32 cellular contexts compared by ENCODE assay signal in genomic region chr2:123546348-123546747, GRCh38.
"Had no signal": no experiment of that assay in that cellular context is flagged by ENCODE, and none has a peak within 500 bp of the region (broad histone marks: within the 10 kb centered on the region; RNA-seq: fewer than 3 reads in every experiment).

No MANE protein-coding gene starts in this region.

- H3K4me2 ChIP-seq: hepatocyte had no signal

- H3K27ac Mint-ChIP-seq: activated B cell treated with CpG ODN at 0.5 μM for 24 hours; activated CD8-positive, alpha-beta T cell treated with anti-CD3 and anti-CD28 coated beads for 36 hours; activated naive CD8-positive, alpha-beta T cell; activated T-helper 17 cell treated with anti-CD3 and anti-CD28 coated beads, Interleukin-2, amount 50 U/mL, for 72 hours; endodermal cell; T-helper 2 cell treated with Interferon-gamma antibody and Interleukin-4, amounts not matched to agents 5 μg/mL and 100 μg/mL, for 36 hours had no signal

- H3K4me1 Mint-ChIP-seq: activated B cell treated with CpG ODN at 0.5 μM for 24 hours; activated T-helper 17 cell treated with anti-CD3 and anti-CD28 coated beads, Interleukin-2, amount 50 U/mL, for 72 hours; endodermal cell had no signal

- H3K4me1 ChIP-seq: body of pancreas, colonic mucosa, esophagus muscularis mucosa, gastroesophageal sphincter, heart right ventricle had no signal

- ATAC-seq: activated CD4-positive, CD25-positive, alpha-beta regulatory T cell treated with anti-CD3 and anti-CD28 coated beads, Interleukin-2, amount 50 U/mL, for 24 hours; activated CD8-positive, alpha-beta T cell treated with anti-CD3 and anti-CD28 coated beads for 36 hours; activated T-cell treated with anti-CD3 and anti-CD28 coated beads, Interleukin-2, amount 50 U/mL, for 4 hours; activated T-helper 17 cell treated with anti-CD3 and anti-CD28 coated beads, Interleukin-2, amount 50 U/mL, for 72 hours; body of pancreas; gastroesophageal sphincter; heart right ventricle had no signal

- H3K27me3 ChIP-seq: body of pancreas, cardiac muscle cell, colonic mucosa, esophagus muscularis mucosa, gastroesophageal sphincter, heart right ventricle, hepatocyte had no signal

- H3K36me3 Mint-ChIP-seq: activated naive CD8-positive, alpha-beta T cell had no signal

- H3K4me3 Mint-ChIP-seq: activated B cell treated with CpG ODN at 0.5 μM for 24 hours; activated CD8-positive, alpha-beta T cell treated with anti-CD3 and anti-CD28 coated beads for 36 hours; activated naive CD8-positive, alpha-beta T cell; activated T-cell treated with anti-CD3 and anti-CD28 coated beads, Interleukin-2, amount 50 U/mL, for 4 hours; activated T-helper 17 cell treated with anti-CD3 and anti-CD28 coated beads, Interleukin-2, amount 50 U/mL, for 72 hours; endodermal cell; T-helper 2 cell treated with Interferon-gamma antibody and Interleukin-4, amounts not matched to agents 5 μg/mL and 100 μg/mL, for 36 hours had no signal

- H3K27ac ChIP-seq: body of pancreas, cardiac muscle cell, colonic mucosa, esophagus muscularis mucosa, gastroesophageal sphincter, heart right ventricle, hepatocyte, WERI-Rb-1 had no signal

- H3K9me3 ChIP-seq: colonic mucosa, esophagus muscularis mucosa had no signal

- H3K27me3 Mint-ChIP-seq: activated B cell treated with CpG ODN at 0.5 μM for 24 hours; activated CD8-positive, alpha-beta T cell treated with anti-CD3 and anti-CD28 coated beads for 36 hours; activated naive CD8-positive, alpha-beta T cell; activated T-helper 17 cell treated with anti-CD3 and anti-CD28 coated beads, Interleukin-2, amount 50 U/mL, for 72 hours had no signal

- DNase-seq: activated B cell treated with CpG ODN at 0.5 μM for 24 hours; activated CD4-positive, alpha-beta T cell treated with anti-CD3 and anti-CD28 coated beads for 48 hours; activated CD4-positive, alpha-beta T cell treated with anti-CD3 and anti-CD28 coated beads, Interleukin-2, amount 50 U/mL, for 1 hour; activated CD4-positive, alpha-beta T cell treated with anti-CD3 and anti-CD28 coated beads, Interleukin-2, amount 50 U/mL, for 48 hours; activated CD8-positive, alpha-beta memory T cell treated with anti-CD3 and anti-CD28 coated beads for 24 hours; activated CD8-positive, alpha-beta T cell treated with anti-CD3 and anti-CD28 coated beads for 36 hours; activated effector memory CD4-positive, alpha-beta T cell treated with Interleukin-2 at 50 U/mL for 16 hours; activated gamma-delta T cell treated with Interleukin-2 at 50 U/mL for 16 hours; activated naive CD4-positive, alpha-beta T cell treated with anti-CD3 and anti-CD28 coated beads, Interleukin-2, amount 50 U/mL, for 16 hours; activated naive CD4-positive, alpha-beta T cell treated with Interleukin-2 at 50 U/mL for 16 hours; activated T-cell treated with anti-CD3 and anti-CD28 coated beads, Interleukin-2, amount 50 U/mL, for 4 hours; amygdala; aorta; body of pancreas; central memory CD4-positive, alpha-beta T cell; cerebellar nuclear complex; colonic mucosa; effector memory CD4-positive, alpha-beta T cell; endodermal cell; erythroblast; foreskin melanocyte; heart right ventricle; T1000; WERI-Rb-1 had no signal

- H3K79me2 ChIP-seq: hepatocyte had no signal

- H3K4me3 ChIP-seq: body of pancreas, cardiac muscle cell, colonic mucosa, esophagus muscularis mucosa, gastroesophageal sphincter, heart right ventricle, hepatocyte had no signal

- H2AFZ ChIP-seq: hepatocyte had no signal

- H3K36me3 ChIP-seq: cardiac muscle cell, colonic mucosa, esophagus muscularis mucosa, gastroesophageal sphincter, heart right ventricle, WERI-Rb-1 had no signal
